In the genomic region with DNA sequence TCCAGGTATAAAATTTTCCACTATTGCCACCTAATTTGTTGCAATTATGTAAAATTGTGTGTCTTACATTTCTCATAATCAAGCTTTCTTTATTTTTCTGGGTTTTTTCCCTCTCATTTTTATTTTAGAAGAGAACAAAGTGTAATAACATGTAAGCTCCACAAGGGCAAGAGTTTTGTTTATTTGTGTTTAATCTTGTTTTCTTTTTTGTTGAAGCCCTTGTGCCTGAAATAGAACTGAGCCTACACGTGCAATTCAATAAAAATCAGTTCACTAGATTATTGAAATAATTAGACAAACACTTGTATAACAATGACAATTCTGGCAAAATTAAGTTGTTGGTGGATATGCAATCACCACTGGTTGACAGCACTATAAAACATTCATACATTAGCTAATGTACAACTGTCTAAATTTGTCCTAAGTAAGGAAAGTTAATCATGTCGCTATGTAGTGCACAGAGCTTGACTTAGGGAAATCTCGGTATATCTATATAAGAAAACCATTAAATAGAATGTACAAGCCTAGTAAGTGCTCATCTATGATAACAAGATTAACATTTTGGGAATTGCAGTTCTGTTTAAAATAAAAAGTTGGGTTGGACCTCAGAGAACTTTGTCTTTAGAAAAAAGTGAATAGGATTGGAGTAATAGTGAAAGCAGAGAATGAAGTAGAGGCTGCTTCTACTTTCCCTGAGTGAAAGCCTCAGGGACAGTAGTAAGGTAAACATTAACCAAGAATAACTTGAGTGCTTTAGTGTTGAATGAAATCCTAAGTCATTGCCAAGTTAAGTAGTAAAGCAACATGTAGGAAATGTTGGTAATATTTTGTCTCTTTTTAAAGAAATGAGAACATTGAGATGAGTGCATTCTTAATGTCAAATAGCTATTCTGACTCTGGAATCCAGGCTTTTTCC, we compare ENCODE assay signal across 1 cellular context.
A peak's percentile ranks its signal among the peaks of the same experiment; 100 is the strongest.
TF ChIP-seq lines count a peak whose summit lies in the region.

No MANE protein-coding gene starts in this region.

TF ChIP-seq in GM12878, 131 proteins besides CTCF, POLR2A, EP300 and RAD21 (continued from another document):
- no peak for TF ChIP-seq POLR2AphosphoS2 (IDR thresholded peaks at IDR 0.05; ENCODE audit: low read depth, low read length)
- TF ChIP-seq NFXL1 (IDR thresholded peaks at IDR 0.05; ENCODE audit: borderline replicate concordance) = no peak
- no peak for TF ChIP-seq TCF12 (IDR thresholded peaks at IDR 0.05; ENCODE audit: low read depth, low read length)
- TF ChIP-seq, protein P1, sequence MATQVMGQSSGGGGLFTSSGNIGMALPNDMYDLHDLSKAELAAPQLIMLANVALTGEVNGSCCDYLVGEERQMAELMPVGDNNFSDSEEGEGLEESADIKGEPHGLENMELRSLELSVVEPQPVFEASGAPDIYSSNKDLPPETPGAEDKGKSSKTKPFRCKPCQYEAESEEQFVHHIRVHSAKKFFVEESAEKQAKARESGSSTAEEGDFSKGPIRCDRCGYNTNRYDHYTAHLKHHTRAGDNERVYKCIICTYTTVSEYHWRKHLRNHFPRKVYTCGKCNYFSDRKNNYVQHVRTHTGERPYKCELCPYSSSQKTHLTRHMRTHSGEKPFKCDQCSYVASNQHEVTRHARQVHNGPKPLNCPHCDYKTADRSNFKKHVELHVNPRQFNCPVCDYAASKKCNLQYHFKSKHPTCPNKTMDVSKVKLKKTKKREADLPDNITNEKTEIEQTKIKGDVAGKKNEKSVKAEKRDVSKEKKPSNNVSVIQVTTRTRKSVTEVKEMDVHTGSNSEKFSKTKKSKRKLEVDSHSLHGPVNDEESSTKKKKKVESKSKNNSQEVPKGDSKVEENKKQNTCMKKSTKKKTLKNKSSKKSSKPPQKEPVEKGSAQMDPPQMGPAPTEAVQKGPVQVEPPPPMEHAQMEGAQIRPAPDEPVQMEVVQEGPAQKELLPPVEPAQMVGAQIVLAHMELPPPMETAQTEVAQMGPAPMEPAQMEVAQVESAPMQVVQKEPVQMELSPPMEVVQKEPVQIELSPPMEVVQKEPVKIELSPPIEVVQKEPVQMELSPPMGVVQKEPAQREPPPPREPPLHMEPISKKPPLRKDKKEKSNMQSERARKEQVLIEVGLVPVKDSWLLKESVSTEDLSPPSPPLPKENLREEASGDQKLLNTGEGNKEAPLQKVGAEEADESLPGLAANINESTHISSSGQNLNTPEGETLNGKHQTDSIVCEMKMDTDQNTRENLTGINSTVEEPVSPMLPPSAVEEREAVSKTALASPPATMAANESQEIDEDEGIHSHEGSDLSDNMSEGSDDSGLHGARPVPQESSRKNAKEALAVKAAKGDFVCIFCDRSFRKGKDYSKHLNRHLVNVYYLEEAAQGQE (IDR thresholded peaks at IDR 0.05; ENCODE audit: low read depth, low read length) = no peak
- no peak for TF ChIP-seq NBN (IDR thresholded peaks at IDR 0.05)
- TF ChIP-seq DPF2 (IDR thresholded peaks at IDR 0.05) = peak; percentile 25; the same call in 1 of the 2 replicates
- TF ChIP-seq CHD1 (IDR thresholded peaks at IDR 0.05; ENCODE audit: low read depth, low read length) = no peak
- TF ChIP-seq ETV6 (conservative IDR thresholded peaks at IDR 0.05 in 1 of 2, IDR thresholded peaks at IDR 0.05 in 1 of 2; ENCODE audit: borderline replicate concordance in 1 of 2, low read depth in 1 of 2) = no peak
- peak; percentile 41 for TF ChIP-seq JUNB (IDR thresholded peaks at IDR 0.05)
- TF ChIP-seq, protein P2, sequence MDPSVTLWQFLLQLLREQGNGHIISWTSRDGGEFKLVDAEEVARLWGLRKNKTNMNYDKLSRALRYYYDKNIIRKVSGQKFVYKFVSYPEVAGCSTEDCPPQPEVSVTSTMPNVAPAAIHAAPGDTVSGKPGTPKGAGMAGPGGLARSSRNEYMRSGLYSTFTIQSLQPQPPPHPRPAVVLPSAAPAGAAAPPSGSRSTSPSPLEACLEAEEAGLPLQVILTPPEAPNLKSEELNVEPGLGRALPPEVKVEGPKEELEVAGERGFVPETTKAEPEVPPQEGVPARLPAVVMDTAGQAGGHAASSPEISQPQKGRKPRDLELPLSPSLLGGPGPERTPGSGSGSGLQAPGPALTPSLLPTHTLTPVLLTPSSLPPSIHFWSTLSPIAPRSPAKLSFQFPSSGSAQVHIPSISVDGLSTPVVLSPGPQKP (IDR thresholded peaks at IDR 0.05; ENCODE audit: low read depth, low read length) = no peak
- TF ChIP-seq, protein P3, sequence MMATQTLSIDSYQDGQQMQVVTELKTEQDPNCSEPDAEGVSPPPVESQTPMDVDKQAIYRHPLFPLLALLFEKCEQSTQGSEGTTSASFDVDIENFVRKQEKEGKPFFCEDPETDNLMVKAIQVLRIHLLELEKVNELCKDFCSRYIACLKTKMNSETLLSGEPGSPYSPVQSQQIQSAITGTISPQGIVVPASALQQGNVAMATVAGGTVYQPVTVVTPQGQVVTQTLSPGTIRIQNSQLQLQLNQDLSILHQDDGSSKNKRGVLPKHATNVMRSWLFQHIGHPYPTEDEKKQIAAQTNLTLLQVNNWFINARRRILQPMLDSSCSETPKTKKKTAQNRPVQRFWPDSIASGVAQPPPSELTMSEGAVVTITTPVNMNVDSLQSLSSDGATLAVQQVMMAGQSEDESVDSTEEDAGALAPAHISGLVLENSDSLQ (IDR thresholded peaks at IDR 0.05) = 0 out of 2 replicates have a peak, but pooled peaks have one; percentile 11
